ENCODE assay signal across 23 cellular contexts in the genomic region with DNA sequence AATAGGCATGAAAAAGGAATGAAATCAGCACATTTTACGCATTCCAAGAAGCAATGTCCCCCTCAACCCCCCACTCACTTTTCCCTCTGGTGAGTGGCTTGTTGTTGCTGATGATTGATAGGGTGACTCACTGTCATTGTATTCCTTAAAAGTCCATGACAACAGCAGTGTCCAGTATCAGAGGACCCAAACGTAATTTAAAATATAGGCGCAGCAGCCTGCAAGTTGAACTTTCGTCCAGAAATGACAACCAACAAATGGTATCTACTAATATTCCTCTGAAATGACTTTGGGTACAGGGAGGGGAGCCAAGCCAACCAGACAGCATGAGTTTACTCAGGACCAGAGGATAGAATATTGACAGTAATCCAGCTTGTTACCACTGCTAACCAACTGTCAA.
"Had no signal": no experiment of that assay in that cellular context is flagged by ENCODE, and none has a peak within 500 bp of the region (broad histone marks: within the 10 kb centered on the region; RNA-seq: fewer than 3 reads in every experiment).

No MANE protein-coding gene starts in this region.

- H3K27me3 ChIP-seq: ovary, spleen, suprapubic skin, tibial artery, upper lobe of right lung had no signal

- DNase-seq: hippocampal formation; kidney; left ventricle myocardium inferior; midbrain; mucosa of descending colon; naive thymus-derived CD4-positive, alpha-beta T cell; ovary; retina; right cardiac atrium; small intestine; spleen; stimulated activated CD4-positive, alpha-beta T cell treated with anti-CD3 and anti-CD28 coated beads, Interleukin-4, amount 100 ng/mL, for 24 hours; stimulated activated naive CD4-positive, alpha-beta T cell; tibial artery; trophoblast cell; upper lobe of right lung had no signal

- H3K27ac ChIP-seq: left ventricle myocardium inferior, ovary, spleen, suprapubic skin, thoracic aorta, tibial artery, upper lobe of right lung had no signal

- H3K9me3 ChIP-seq: left ventricle myocardium inferior, mucosa of descending colon, ovary, spleen, suprapubic skin, thoracic aorta, tibial artery, upper lobe of right lung had no signal

- H3K4me1 ChIP-seq: spleen, suprapubic skin, tibial artery, upper lobe of right lung had no signal

- FAIRE-seq: kidney, small intestine, urothelium cell line had no signal

- H3K4me3 ChIP-seq: left ventricle myocardium inferior, lung, mucosa of descending colon, ovary, spleen, suprapubic skin, thoracic aorta, tibial artery, upper lobe of right lung had no signal

- H3K36me3 ChIP-seq: left ventricle myocardium inferior, ovary, spleen, suprapubic skin, thoracic aorta, tibial artery, upper lobe of right lung had no signal

- ATAC-seq: mucosa of descending colon; naive thymus-derived CD4-positive, alpha-beta T cell; natural killer cell treated with Interleukin-12 subunit alpha and Interleukin-12 subunit beta and Interleukin-15 and Interleukin-18, amount 100 ng/mL, for 72 hours; right cardiac atrium; sciatic nerve; stimulated activated effector memory CD8-positive, alpha-beta T cell treated with anti-CD3 and anti-CD28 coated beads, Interleukin-12 subunit alpha, Interleukin-12 subunit beta, amount 100 ng/mL, for 72 hours; upper lobe of right lung had no signal
